In the genomic region with DNA sequence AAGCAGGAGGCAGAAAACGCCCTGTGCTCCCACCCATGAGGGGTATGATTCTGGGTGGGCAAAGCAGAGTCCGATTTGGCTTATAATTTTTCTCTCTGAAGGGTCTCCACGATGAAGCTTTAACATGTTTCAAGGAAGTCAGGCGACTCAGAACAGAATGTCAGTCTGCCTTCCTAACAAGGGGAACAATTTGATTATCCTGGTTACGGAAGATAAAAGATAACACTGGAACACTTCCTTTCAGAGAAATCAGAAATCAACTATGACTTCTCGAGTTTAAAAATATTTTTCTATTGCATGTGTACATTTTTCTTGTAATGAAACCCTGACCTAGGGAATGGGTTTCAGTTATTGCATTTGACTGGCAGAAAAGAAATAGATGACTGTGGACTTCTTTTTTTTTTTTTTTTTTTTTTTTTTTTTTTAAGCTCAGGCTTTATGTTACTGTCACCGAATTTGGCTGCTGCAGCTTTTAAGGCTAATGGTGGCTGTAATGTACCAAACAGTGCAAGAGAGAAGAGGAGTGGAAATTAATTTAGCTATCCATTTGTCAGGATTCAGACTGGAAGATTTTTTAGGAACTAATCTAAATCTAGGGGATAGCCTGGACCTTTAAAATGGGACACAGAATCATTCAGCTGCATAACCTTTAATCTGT, we compare ENCODE assay signal across 18 cellular contexts.
A peak's percentile ranks its signal among the peaks of the same experiment; 100 is the strongest.
DNase-seq lines count a peak whose midpoint lies in the region; ATAC-seq, FAIRE-seq and TF ChIP-seq lines count a peak whose summit lies in the region.
"Had no signal": no experiment of that assay in that cellular context is flagged by ENCODE, and none has a peak within 500 bp of the region (broad histone marks: within the 10 kb centered on the region; RNA-seq: fewer than 3 reads in every experiment).

No MANE protein-coding gene starts in this region.

- no peaks in the 10 kb centered on the region for H3K27me3 Mint-ChIP-seq in type B pancreatic cell
- H3K27me3 Mint-ChIP-seq: CD4-positive, alpha-beta T cell; IgD-negative memory B cell had no signal

- H3K9ac ChIP-seq in HepG2 (ENCODE audit: insufficient read depth, low read depth, low read length): no peak overlapping the region
- H3K9ac ChIP-seq in SK-N-SH: no peak overlapping the region

- no peaks in the 10 kb centered on the region for H4K20me1 ChIP-seq in HepG2 (ENCODE audit: insufficient read depth, low read length)
- no peaks in the 10 kb centered on the region for H4K20me1 ChIP-seq in SK-N-SH (ENCODE audit: insufficient read depth)

- H3K27ac ChIP-seq in HepG2 (ENCODE audit: extremely low read length, insufficient read depth, low read length) (peak overlapping the region; percentile 47), right lobe of liver (no peak overlapping the region), SK-N-SH (ENCODE audit: low read depth in 2 of 2, low read length in 1 of 2) (peak overlapping the region in 1 of 2 experiments; percentile 97; a peak in 2 of 4 replicates)

- peaks cover 4% of the 10 kb centered on the region for H3K9me3 Mint-ChIP-seq in type B pancreatic cell
- H3K9me3 Mint-ChIP-seq: CD4-positive, alpha-beta T cell; GM23338; IgD-negative memory B cell had no signal

- peaks cover 9 to 16% of the 10 kb centered on the region in 2 experiments; a peak in 3 of 5 replicates for H3K36me3 ChIP-seq in HepG2 (replicated peaks in 1 of 2; ENCODE audit: control insufficient read depth in 1 of 2, insufficient read depth in 2 of 2, low read length in 2 of 2)
- no peaks in the 10 kb centered on the region for H3K36me3 ChIP-seq in right lobe of liver
- H3K36me3 ChIP-seq in SK-N-SH (replicated peaks in 1 of 2; ENCODE audit: control insufficient read depth in 1 of 2, insufficient read depth in 2 of 2, low read length in 1 of 2): peaks cover 0 to 8% of the 10 kb centered on the region in 2 experiments

- POLR2A ChIA-PET in HepG2 (lab: Yijun Ruan, JAX): interaction anchor here (1.0 kb wide), 1 partner anchor 294 kb away, joined by 3 read pairs; no protein-coding TSS in a partner anchor
- POLR2A ChIA-PET in SK-N-SH (lab: Yijun Ruan, JAX): interaction anchor here (0.6 to 0.7 kb wide), 2 partner anchors 76 to 96 kb away, joined by 3 to 4 read pairs; no protein-coding TSS in a partner anchor

- H3K9me3 ChIP-seq in HepG2 (ENCODE audit: low read length) (no peaks in the 10 kb centered on the region), right lobe of liver (no peaks in the 10 kb centered on the region), SK-N-SH (no peaks in the 10 kb centered on the region)

- peaks cover 28% of the 10 kb centered on the region for H3K4me1 ChIP-seq in HepG2 (ENCODE audit: insufficient read depth, low read length)
- H3K4me1 ChIP-seq in right lobe of liver: no peaks in the 10 kb centered on the region
- H3K4me1 ChIP-seq in SK-N-SH (ENCODE audit: control insufficient read depth in 1 of 2, insufficient read depth in 2 of 2, low read depth in 1 of 2, low read length in 1 of 2): peaks cover 2 to 46% of the 10 kb centered on the region in 2 experiments; a peak in 3 of 4 replicates

- TF ChIP-seq RAD21 in HepG2 (CRISPR knock-in tag; IDR thresholded peaks at IDR 0.05) (no peak), SK-N-SH (IDR thresholded peaks at IDR 0.05; ENCODE audit: low read length) (no peak)

- in situ Hi-C loops in HepG2 (cut with HindIII; ENCODE audit: extremely low pct_ligation_motif_present, low pct_unique_long_range_greater_than_20kb): no loop called here

- FAIRE-seq in HepG2 (lab: Jason Lieb, UNC): no peak
- FAIRE-seq in islet of Langerhans (lab: Jason Lieb, UNC): peak; percentile 45
- FAIRE-seq: G401.6 had no signal

- H3K4me1 Mint-ChIP-seq in type B pancreatic cell (ENCODE audit: unreplicated experiment): peaks cover 63% of the 10 kb centered on the region
- H3K4me1 Mint-ChIP-seq: IgD-negative memory B cell had no signal

- TF ChIP-seq EP300 in HepG2 (IDR thresholded peaks at IDR 0.05; ENCODE audit: low read depth in 2 of 2, low read length in 2 of 2): no peak
- no peak for TF ChIP-seq EP300 in HepG2 (CRISPR knock-in tag; IDR thresholded peaks at IDR 0.05; ENCODE audit: borderline replicate concordance)
- TF ChIP-seq EP300 in SK-N-SH (IDR thresholded peaks at IDR 0.05; ENCODE audit: borderline replicate concordance in 1 of 2, low read depth in 1 of 2, low read length in 1 of 2): no peak; a peak in 1 of 4 replicates

- H3K79me2 ChIP-seq in HepG2 (ENCODE audit: insufficient read depth, low read length): no peaks in the 10 kb centered on the region
- H3K79me2 ChIP-seq in SK-N-SH (ENCODE audit: insufficient read depth): no peaks in the 10 kb centered on the region

- no TSS peak for BruUV-seq in HepG2 (replicated peaks; lab: Mats Ljungman, UMichigan)

- WGBS in HepG2 (ENCODE audit: low lambda C conversion rate): 91% methylated on average over 7 of the region's 7 CpGs
- WGBS in right lobe of liver (ENCODE audit: insufficient coverage, low coverage, low lambda C conversion rate, missing lambda C conversion rate): 57% methylated on average over 7 of the region's 7 CpGs
- 29% methylated on average over 7 of the region's 7 CpGs for WGBS in SK-N-SH (ENCODE audit: low lambda C conversion rate)

- peak overlapping the region; percentile 62 for H3K4me3 Mint-ChIP-seq in type B pancreatic cell
- H3K4me3 Mint-ChIP-seq: CD4-positive, alpha-beta T cell; GM23338 had no signal

- CTCF ChIA-PET in HepG2 (lab: Yijun Ruan, JAX; ENCODE audit: low intra/inter-chr PET ratio, low total read pairs) (no interaction called here), SK-N-SH (lab: Yijun Ruan, JAX) (interaction anchor here (0.9 to 2.6 kb wide), 7 partner anchors 9 to 431 kb away, joined by 3 to 13 read pairs (median 3); partner anchors contain the start of gene CADM1)

- no peaks in the 10 kb centered on the region for H3K27me3 ChIP-seq in HepG2 (ENCODE audit: control insufficient read depth in 1 of 2, insufficient read depth in 2 of 2, low read length in 2 of 2)
- H3K27me3 ChIP-seq in right lobe of liver: no peaks in the 10 kb centered on the region
- H3K27me3 ChIP-seq in SK-N-SH (ENCODE audit: insufficient read depth): no peaks in the 10 kb centered on the region

- no peak overlapping the region for H3K4me3 ChIP-seq in HepG2 (replicated peaks in 1 of 3; ENCODE audit: insufficient read depth in 1 of 3, low read depth in 2 of 3, low read length in 3 of 3)
- no peak overlapping the region for H3K4me3 ChIP-seq in right lobe of liver
- no peak overlapping the region; a peak in 1 of 4 replicates for H3K4me3 ChIP-seq in SK-N-SH (ENCODE audit: low read depth in 2 of 2, low read length in 1 of 2)
- H3K4me3 ChIP-seq: GM23338 had no signal

- no peaks in the 10 kb centered on the region for H3K9me2 ChIP-seq in SK-N-SH

- TF ChIP-seq POLR2A in HepG2 (IDR thresholded peaks at IDR 0.05; ENCODE audit: insufficient read depth in 1 of 2, low read depth in 2 of 2, low read length in 2 of 2) (no peak), right lobe of liver (IDR thresholded peaks at IDR 0.05) (no peak)

- no peak for TF ChIP-seq CTCF in HepG2 (CRISPR knock-in tag; IDR thresholded peaks at IDR 0.05)
- TF ChIP-seq CTCF in right lobe of liver (IDR thresholded peaks at IDR 0.05): no peak
- no peak for TF ChIP-seq CTCF in SK-N-SH (IDR thresholded peaks at IDR 0.05)
- TF ChIP-seq CTCF in type B pancreatic cell (conservative IDR thresholded peaks at IDR 0.05): no peak
- TF ChIP-seq CTCF in GM10266 (IDR thresholded peaks at IDR 0.05; ENCODE audit: control insufficient read depth, insufficient read depth, low read depth, missing control alignments): no peak

- DNase-seq in HepG2 (ENCODE audit: low spot score) (no peak), right lobe of liver (no peak), SK-N-SH (peak; percentile 27), type B pancreatic cell (ENCODE audit: extremely low spot score, unreplicated experiment) (no peak), left colon (no peak), GM10266 (ENCODE audit: extremely low spot score) (no peak)
- DNase-seq: ACHN; C1 segment of cervical spinal cord; Calu3; CD4-positive, alpha-beta T cell; DMS79; EL; H7 had no signal

- peaks cover 31% of the 10 kb centered on the region for H3K36me3 Mint-ChIP-seq in type B pancreatic cell
- H3K36me3 Mint-ChIP-seq: IgD-negative memory B cell had no signal

- ATAC-seq in HepG2 (no peak), right lobe of liver (no peak), GM18909 (IDR thresholded peaks at IDR 0.05; ENCODE audit: poor library complexity, unreplicated experiment) (no peak), left colon (no peak)
- ATAC-seq: GM23338 had no signal

- no peaks in the 10 kb centered on the region for H3F3A ChIP-seq in SK-N-SH (replicated peaks; ENCODE audit: insufficient read depth)

- intact Hi-C loops in HepG2 (cut with micrococcal nuclease; ENCODE audit: unreplicated experiment) (no loop called here), right lobe of liver (cut with DNase I) (no loop called here), left colon (cut with DNase I, micrococcal nuclease) (no loop called here)

- H2AFZ ChIP-seq in HepG2 (ENCODE audit: low read length) (no peak overlapping the region), SK-N-SH (ENCODE audit: low read depth) (no peak overlapping the region)
- H2AFZ ChIP-seq: GM23338 had no signal

- H3K4me2 ChIP-seq in HepG2 (ENCODE audit: low read depth, low read length) (no peak overlapping the region), SK-N-SH (no peak overlapping the region)
- H3K4me2 ChIP-seq: GM23338 had no signal

- no peak overlapping the region for H3K27ac Mint-ChIP-seq in type B pancreatic cell
- H3K27ac Mint-ChIP-seq: CD4-positive, alpha-beta T cell; GM23338; IgD-negative memory B cell had no signal

TF ChIP-seq in HepG2, 621 proteins besides CTCF, POLR2A, EP300 and RAD21:
- TF ChIP-seq ZNF225 (CRISPR knock-in tag; IDR thresholded peaks at IDR 0.05): no peak
- TF ChIP-seq EHMT2 (IDR thresholded peaks at IDR 0.05; ENCODE audit: borderline replicate concordance, low read depth, low read length): 0 out of 2 replicates have a peak, but pooled peaks have one; percentile 39

TF ChIP-seq in SK-N-SH, 30 proteins besides CTCF, POLR2A, EP300 and RAD21:
- TF ChIP-seq RCOR1 (IDR thresholded peaks at IDR 0.05; ENCODE audit: low read length): peak; percentile 46; the same call in 1 of the 2 replicates
- peak; percentile 81 for TF ChIP-seq GATA2 (CRISPR knock-in tag; IDR thresholded peaks at IDR 0.05)
- TF ChIP-seq, protein P1, sequence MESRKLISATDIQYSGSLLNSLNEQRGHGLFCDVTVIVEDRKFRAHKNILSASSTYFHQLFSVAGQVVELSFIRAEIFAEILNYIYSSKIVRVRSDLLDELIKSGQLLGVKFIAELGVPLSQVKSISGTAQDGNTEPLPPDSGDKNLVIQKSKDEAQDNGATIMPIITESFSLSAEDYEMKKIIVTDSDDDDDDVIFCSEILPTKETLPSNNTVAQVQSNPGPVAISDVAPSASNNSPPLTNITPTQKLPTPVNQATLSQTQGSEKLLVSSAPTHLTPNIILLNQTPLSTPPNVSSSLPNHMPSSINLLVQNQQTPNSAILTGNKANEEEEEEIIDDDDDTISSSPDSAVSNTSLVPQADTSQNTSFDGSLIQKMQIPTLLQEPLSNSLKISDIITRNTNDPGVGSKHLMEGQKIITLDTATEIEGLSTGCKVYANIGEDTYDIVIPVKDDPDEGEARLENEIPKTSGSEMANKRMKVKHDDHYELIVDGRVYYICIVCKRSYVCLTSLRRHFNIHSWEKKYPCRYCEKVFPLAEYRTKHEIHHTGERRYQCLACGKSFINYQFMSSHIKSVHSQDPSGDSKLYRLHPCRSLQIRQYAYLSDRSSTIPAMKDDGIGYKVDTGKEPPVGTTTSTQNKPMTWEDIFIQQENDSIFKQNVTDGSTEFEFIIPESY (IDR thresholded peaks at IDR 0.05; ENCODE audit: borderline replicate concordance, low read depth): no peak
